In genomic region chr14:71932229-71932951, GRCh38 we compare ENCODE assay signal across 8 cellular contexts. TPM values are rescaled to one million over a fixed set of nuclear protein-coding genes. Genes with fewer than 3 reads are reported as not detected.
DNase-seq lines count a peak whose midpoint lies in the region; ATAC-seq and TF ChIP-seq lines count a peak whose summit lies in the region.

TSS of gene RGS6 (plus strand) at chr14:71932429.

- H3K36me3 Mint-ChIP-seq in Calu3 (ENCODE audit: insufficient read depth, unreplicated experiment), result no peaks in the 10 kb centered on the region
- no peaks in the 10 kb centered on the region for H3K36me3 Mint-ChIP-seq in T-helper 1 cell treated with Interleukin-12 subunit alpha and Interleukin-12 subunit beta and Interleukin-4 antibody, amounts not matched to agents 30 μg/mL and 1 μg/mL, for 36 hours (ENCODE audit: low read depth)
- H3K36me3 Mint-ChIP-seq in naive thymus-derived CD8-positive, alpha-beta T cell, result peaks cover 0 to 5% (median 0%) of the 10 kb centered on the region in 3 donors

- no TSS peak for BruUV-seq in Calu3 (replicated peaks; lab: Mats Ljungman, UMichigan)

- intact Hi-C loops in Calu3 (cut with micrococcal nuclease; ENCODE audit: unreplicated experiment), result no loop called here

- H3K27me3 Mint-ChIP-seq in Calu3 (ENCODE audit: unreplicated experiment), result peaks cover 56% of the 10 kb centered on the region
- peaks cover 48% of the 10 kb centered on the region for H3K27me3 Mint-ChIP-seq in T-helper 1 cell treated with Interleukin-12 subunit alpha and Interleukin-12 subunit beta and Interleukin-4 antibody, amounts not matched to agents 30 μg/mL and 1 μg/mL, for 36 hours (ENCODE audit: low read depth)
- peaks cover 44 to 85% (median 56%) of the 10 kb centered on the region in 5 donors for H3K27me3 Mint-ChIP-seq in naive thymus-derived CD8-positive, alpha-beta T cell

- TF ChIP-seq CTCF in Calu3 (IDR thresholded peaks at IDR 0.05; ENCODE audit: unreplicated experiment), result no peak
- TF ChIP-seq CTCF in epithelial cell of proximal tubule (conservative IDR thresholded peaks at IDR 0.05; ENCODE audit: low read depth, low read length), result no peak

- peak within 1 kb of the TSS; percentile 41 for H3K4me3 Mint-ChIP-seq in Calu3 (ENCODE audit: low read depth, unreplicated experiment)
- H3K4me3 Mint-ChIP-seq in T-helper 1 cell treated with Interleukin-12 subunit alpha and Interleukin-12 subunit beta and Interleukin-4 antibody, amounts not matched to agents 30 μg/mL and 1 μg/mL, for 36 hours, result peak within 1 kb of the TSS; percentile 62
- H3K4me3 Mint-ChIP-seq in naive thymus-derived CD8-positive, alpha-beta T cell, result peak within 1 kb of the TSS; percentile 26 to 76 (median 56)

- H3K36me3 ChIP-seq in H7 (replicated peaks; ENCODE audit: control insufficient read depth, insufficient read depth, low read length), result no peaks in the 10 kb centered on the region

- peak within 1 kb of the TSS; percentile 49 for H3K4me3 ChIP-seq in H7 (ENCODE audit: insufficient read depth, low read depth, low read length)
- H3K4me3 ChIP-seq in epithelial cell of proximal tubule (ENCODE audit: low read depth, low read length), result peak within 1 kb of the TSS; percentile 21

- peaks cover 8% of the 10 kb centered on the region for H3K4me1 Mint-ChIP-seq in Calu3 (ENCODE audit: low read depth, unreplicated experiment)
- H3K4me1 Mint-ChIP-seq in T-helper 1 cell treated with Interleukin-12 subunit alpha and Interleukin-12 subunit beta and Interleukin-4 antibody, amounts not matched to agents 30 μg/mL and 1 μg/mL, for 36 hours (ENCODE audit: low read depth), result peaks cover 5% of the 10 kb centered on the region
- H3K4me1 Mint-ChIP-seq in naive thymus-derived CD8-positive, alpha-beta T cell, result peaks cover 4 to 17% (median 13%) of the 10 kb centered on the region in 4 donors

- POLR2A ChIA-PET in naive thymus-derived CD8-positive, alpha-beta T cell (lab: Charles Lee), result no interaction called here

- H3K27me3 ChIP-seq in H7 (ENCODE audit: control insufficient read depth, insufficient read depth, low read length), result peaks cover 36% of the 10 kb centered on the region

- peak; percentile 70 for DNase-seq in Calu3
- peak; percentile 93 for DNase-seq in H7
- no peak for DNase-seq in epithelial cell of proximal tubule (ENCODE audit: low read depth)
- peak in 1 of 10 donors; percentile 6 for DNase-seq in naive thymus-derived CD8-positive, alpha-beta T cell
- no peak for DNase-seq in activated effector memory CD4-positive, alpha-beta T cell treated with Interleukin-2 at 50 U/mL for 16 hours
- DNase-seq in NCI-H1048 (lab: John Stamatoyannopoulos, UW), result no peak

- CTCF ChIA-PET in Calu3 (lab: Charles Lee), result interaction anchor here (0.6 to 0.7 kb wide), 2 partner anchors 179 to 771 kb away, joined by 3 to 4 read pairs; no protein-coding TSS in a partner anchor

- ATAC-seq in naive thymus-derived CD8-positive, alpha-beta T cell, result peak in 1 of 2 donors; percentile 40
- ATAC-seq in GM21390 (IDR thresholded peaks at IDR 0.05; ENCODE audit: unreplicated experiment), result no peak

- no peaks in the 10 kb centered on the region for H3K9me3 Mint-ChIP-seq in Calu3 (ENCODE audit: low read depth, unreplicated experiment)
- no peaks in the 10 kb centered on the region for H3K9me3 Mint-ChIP-seq in T-helper 1 cell treated with Interleukin-12 subunit alpha and Interleukin-12 subunit beta and Interleukin-4 antibody, amounts not matched to agents 30 μg/mL and 1 μg/mL, for 36 hours
- H3K9me3 Mint-ChIP-seq in naive thymus-derived CD8-positive, alpha-beta T cell, result peaks cover 0 to 4% (median 0%) of the 10 kb centered on the region in 9 donors

- no peak within 1 kb of the TSS for H3K27ac Mint-ChIP-seq in Calu3 (ENCODE audit: unreplicated experiment)
- no peak within 1 kb of the TSS for H3K27ac Mint-ChIP-seq in T-helper 1 cell treated with Interleukin-12 subunit alpha and Interleukin-12 subunit beta and Interleukin-4 antibody, amounts not matched to agents 30 μg/mL and 1 μg/mL, for 36 hours
- no peak within 1 kb of the TSS for H3K27ac Mint-ChIP-seq in naive thymus-derived CD8-positive, alpha-beta T cell

RNA-seq across cellular contexts. Expression of gene RGS6, which starts in this region (rescaled TPM):
- total RNA-seq in Calu3 (2022) (not detected in 2 replicates), epithelial cell of proximal tubule (not detected in 2 replicates)
- 0.87 and 1.4 TPM in 2 replicates for total RNA-seq in H7 (2014; rRNA removed; shearing (Covaris generic))
- total RNA-seq in naive thymus-derived CD8-positive, alpha-beta T cell, result not detected
- polyA plus RNA-seq in naive thymus-derived CD8-positive, alpha-beta T cell, result not detected

Comparison
In these comparisons a context has a peak if more than half of its experiments do, and no peak if none do; other contexts are left out.
1. Peak in DNase-seq in Calu3; RNA of the gene not detected or under 1 TPM.